Comparison of ENCODE assay signal across 11 cellular contexts in the genomic region with DNA sequence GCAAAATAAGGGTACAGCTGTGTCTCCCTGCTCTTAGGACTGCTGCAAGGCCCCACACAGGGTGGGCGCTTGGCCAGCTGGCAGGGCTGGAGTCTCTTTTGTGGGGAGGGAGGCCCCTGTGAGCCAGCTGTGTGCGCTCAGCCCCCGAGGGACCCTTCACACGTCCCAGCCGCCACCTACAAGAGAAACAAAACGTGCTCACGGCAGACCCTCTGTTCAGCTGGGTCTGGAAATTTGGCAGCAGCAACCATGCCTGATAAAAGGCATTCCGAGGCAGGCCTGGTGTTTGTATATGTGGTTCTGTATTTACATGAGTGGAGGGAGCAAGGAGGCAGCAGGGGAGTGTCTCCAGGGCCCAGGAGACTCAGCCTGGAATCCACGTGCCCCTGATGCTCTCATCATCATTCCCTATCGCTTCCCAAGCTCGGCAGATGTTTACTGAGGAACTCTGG. TPM values are rescaled to one million over a fixed set of nuclear protein-coding genes. Genes with fewer than 3 reads are reported as not detected.
A peak's percentile ranks its signal among the peaks of the same experiment; 100 is the strongest.
DNase-seq lines count a peak whose midpoint lies in the region; ATAC-seq and TF ChIP-seq lines count a peak whose summit lies in the region.
"Had no signal": no experiment of that assay in that cellular context is flagged by ENCODE, and none has a peak within 500 bp of the region (broad histone marks: within the 10 kb centered on the region; RNA-seq: fewer than 3 reads in every experiment).

No MANE protein-coding gene starts in this region.

- H3K36me3 ChIP-seq in psoas muscle (ENCODE audit: insufficient read depth in 1 of 2, low read depth in 1 of 2): no peaks in the 10 kb centered on the region
- no peaks in the 10 kb centered on the region for H3K36me3 ChIP-seq in Karpas-422 (ENCODE audit: insufficient read depth, low read length)
- no peaks in the 10 kb centered on the region for H3K36me3 ChIP-seq in left lung

- H3K9me2 ChIP-seq in Karpas-422 (replicated peaks; ENCODE audit: insufficient read depth, low read length): no peaks in the 10 kb centered on the region

- no peak overlapping the region for H3K4me3 ChIP-seq in psoas muscle
- H3K4me3 ChIP-seq in Karpas-422 (ENCODE audit: low read length): no peak overlapping the region
- H3K4me3 ChIP-seq in left lung: no peak overlapping the region

- H3K4me1 ChIP-seq in psoas muscle: no peaks in the 10 kb centered on the region
- H3K4me1 ChIP-seq in Karpas-422 (ENCODE audit: low read length): peaks cover 3% of the 10 kb centered on the region; the same call in 1 of the 2 replicates
- no peaks in the 10 kb centered on the region for H3K4me1 ChIP-seq in left lung

- TF ChIP-seq CTCF in psoas muscle (IDR thresholded peaks at IDR 0.05): no peak
- TF ChIP-seq CTCF in left lung (IDR thresholded peaks at IDR 0.05): no peak

- peak in 1 of 4 donors; percentile 33 for ATAC-seq in psoas muscle
- ATAC-seq in left lung: no peak
- ATAC-seq in GM21367 (IDR thresholded peaks at IDR 0.05; ENCODE audit: unreplicated experiment): no peak
- ATAC-seq in HG03045 (IDR thresholded peaks at IDR 0.05; ENCODE audit: unreplicated experiment): no peak

- H2AFZ ChIP-seq in Karpas-422 (ENCODE audit: low read length): no peak overlapping the region

- H3K4me2 ChIP-seq in Karpas-422 (ENCODE audit: low read depth, low read length, poor library complexity, severe bottlenecking): no peak overlapping the region

- intact Hi-C loops in psoas muscle (cut with DNase I): no loop called here
- intact Hi-C loops in left lung (cut with DNase I): no loop called here

- DNase-seq in DMS79 (lab: John Stamatoyannopoulos, UW) (peak; percentile 56), NCI-H524 (lab: John Stamatoyannopoulos, UW) (peak; percentile 42 to 78), fibroblast of peridontal ligament (ENCODE audit: extremely low read depth) (peak; percentile 90), psoas muscle (peak; percentile 46 to 79), Karpas-422 (no peak), left lung (no peak)
- DNase-seq: activated CD4-positive, alpha-beta T cell treated with anti-CD3 and anti-CD28 coated beads for 4 hours; activated gamma-delta T cell; NCI-H2227 treated with DMSO at 0.1 percent for 48 hours had no signal

- H3K27me3 ChIP-seq in psoas muscle (ENCODE audit: insufficient read depth in 3 of 3, low read length in 2 of 3) (no peaks in the 10 kb centered on the region), Karpas-422 (ENCODE audit: low read length) (no peaks in the 10 kb centered on the region), left lung (no peaks in the 10 kb centered on the region)

- no peak overlapping the region for H3K27ac ChIP-seq in psoas muscle
- H3K27ac ChIP-seq in Karpas-422 (ENCODE audit: low read length): no peak overlapping the region
- H3K27ac ChIP-seq in left lung: no peak overlapping the region

- H3K9ac ChIP-seq in Karpas-422 (ENCODE audit: low read length): no peak overlapping the region

- H4K20me1 ChIP-seq in Karpas-422 (ENCODE audit: insufficient read depth, low read depth, low read length): no peaks in the 10 kb centered on the region; the same call in 1 of the 2 replicates

- 48 to 53% (median 50%) methylated on average over 11 of the region's 11 CpGs for WGBS in psoas muscle, 3 donors

- H3K79me2 ChIP-seq in Karpas-422 (ENCODE audit: low read length): no peaks in the 10 kb centered on the region

- H3K9me3 ChIP-seq in psoas muscle: no peaks in the 10 kb centered on the region
- no peaks in the 10 kb centered on the region for H3K9me3 ChIP-seq in Karpas-422 (ENCODE audit: low read length)
- H3K9me3 ChIP-seq in left lung: no peaks in the 10 kb centered on the region

RNA-seq across cellular contexts. Expression of a gene that starts 49.7 kb away (rescaled TPM):
- total RNA-seq in psoas muscle: 10 to 100 TPM in 2 of 4 donors, 1 to 10 TPM in 2; 8.1 to 12.5 (median 9.6) TPM
- 1 to 10 TPM; 4.5 to 6.6 (median 6.3) TPM for polyA plus RNA-seq in psoas muscle
- total RNA-seq in Karpas-422 (2014; rRNA removed; shearing (Covaris generic); ENCODE audit: low replicate concordance): 3.7 and 5.5 TPM in 2 replicates
- 10 to 100 TPM; 11.3 to 13.8 TPM for total RNA-seq in left lung

RNA-seq across cellular contexts. Expression of a gene that starts 57.9 kb away (rescaled TPM):
- total RNA-seq in psoas muscle: 1 to 10 TPM in 2 of 4 donors, under 1 TPM in 1, not detected in 1; 0.12 to 1.8 (median 1.5) TPM
- polyA plus RNA-seq in psoas muscle: under 1 TPM; 0.10 to 0.94 (median 0.75) TPM
- not detected in 2 replicates for total RNA-seq in Karpas-422 (2014; rRNA removed; shearing (Covaris generic); ENCODE audit: low replicate concordance)
- 10 to 100 TPM in 1 of 2 donors, 1 to 10 TPM in 1; 1.9 to 47.7 TPM for total RNA-seq in left lung

Comparison
In these comparisons a context has a peak if more than half of its experiments do, and no peak if none do; other contexts are left out.
1. DNase-seq: peak in DMS79 (single experiment), NCI-H524 (2 of 2), fibroblast of peridontal ligament (single experiment) and psoas muscle (2 of 2); none in Karpas-422 (single experiment) and left lung (0 of 2).